15 cellular contexts compared by ENCODE assay signal in the genomic region with DNA sequence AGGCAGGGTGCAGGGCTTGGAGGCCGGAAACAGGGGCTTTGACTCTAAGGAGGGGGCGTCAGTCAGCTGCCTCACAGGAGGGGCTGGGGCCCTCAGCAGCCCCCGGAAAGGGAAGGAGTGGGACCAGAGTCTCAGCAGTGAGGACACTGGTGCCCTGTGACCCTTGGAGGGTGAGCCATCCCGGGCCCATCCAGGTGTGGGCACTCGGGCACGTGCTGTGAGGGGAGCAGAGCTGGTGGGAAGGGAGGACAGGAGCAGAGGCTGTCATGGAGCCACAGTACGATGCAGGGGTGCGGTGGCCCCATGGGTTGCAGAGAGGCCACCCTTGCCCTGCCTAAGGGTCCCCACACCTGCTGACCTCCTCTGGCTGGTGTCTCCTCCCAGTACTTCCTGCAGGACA. TPM values are rescaled to one million over a fixed set of nuclear protein-coding genes. Genes with fewer than 3 reads are reported as not detected.
A peak's percentile ranks its signal among the peaks of the same experiment; 100 is the strongest.
DNase-seq lines count a peak whose midpoint lies in the region; ATAC-seq, FAIRE-seq and TF ChIP-seq lines count a peak whose summit lies in the region.
"Had no signal": no experiment of that assay in that cellular context is flagged by ENCODE, and none has a peak within 500 bp of the region (broad histone marks: within the 10 kb centered on the region; RNA-seq: fewer than 3 reads in every experiment).

No MANE protein-coding gene starts in this region.

- no peak for TF ChIP-seq RAD21 in HepG2 (CRISPR knock-in tag; IDR thresholded peaks at IDR 0.05)

- no peak for TF ChIP-seq EP300 in HepG2 (IDR thresholded peaks at IDR 0.05; ENCODE audit: low read depth in 2 of 2, low read length in 2 of 2)
- TF ChIP-seq EP300 in HepG2 (CRISPR knock-in tag; IDR thresholded peaks at IDR 0.05; ENCODE audit: borderline replicate concordance), result no peak

- H3K79me2 ChIP-seq in HepG2 (ENCODE audit: insufficient read depth, low read length), result no peaks in the 10 kb centered on the region

- no peak overlapping the region for H3K4me3 Mint-ChIP-seq in Caco-2 (ENCODE audit: unreplicated experiment)
- no peak overlapping the region for H3K4me3 Mint-ChIP-seq in activated naive CD4-positive, alpha-beta T cell treated with anti-CD3 and anti-CD28 coated beads, Interleukin-2, amount 10 ng/mL, durations not matched to agents 7 days and 5 days
- H3K4me3 Mint-ChIP-seq: B cell; CD14-positive monocyte; CD8-positive, alpha-beta T cell had no signal

- peaks cover 95% of the 10 kb centered on the region for H3K9me3 Mint-ChIP-seq in Caco-2 (ENCODE audit: unreplicated experiment)
- peaks cover 92% of the 10 kb centered on the region for H3K9me3 Mint-ChIP-seq in activated naive CD4-positive, alpha-beta T cell treated with anti-CD3 and anti-CD28 coated beads, Interleukin-2, amount 10 ng/mL, durations not matched to agents 7 days and 5 days

- CTCF ChIA-PET in HepG2 (lab: Yijun Ruan, JAX; ENCODE audit: low intra/inter-chr PET ratio, low total read pairs), result no interaction called here
- CTCF ChIA-PET in Caco-2 (lab: Charles Lee), result interaction anchor here (0.5 kb wide), 1 partner anchor 23 kb away, joined by 4 read pairs; no protein-coding TSS in a partner anchor
- CTCF ChIA-PET in activated naive CD4-positive, alpha-beta T cell treated with anti-CD3 and anti-CD28 coated beads, Interleukin-2, amount 10 ng/mL, durations not matched to agents 7 days and 5 days (lab: Charles Lee), result no interaction called here

- H3K4me3 ChIP-seq in adipocyte (ENCODE audit: low read length), result peak overlapping the region; percentile 65
- H3K4me3 ChIP-seq in HepG2 (replicated peaks in 1 of 3; ENCODE audit: insufficient read depth in 1 of 3, low read depth in 2 of 3, low read length in 3 of 3), result no peak overlapping the region
- peak overlapping the region; percentile 10 for H3K4me3 ChIP-seq in rectal smooth muscle tissue (ENCODE audit: low read length)
- H3K4me3 ChIP-seq in Caco-2 (ENCODE audit: low read depth, low read length), result no peak overlapping the region
- H3K4me3 ChIP-seq: HAP-1 had no signal

- in situ Hi-C loops in HepG2 (cut with HindIII; ENCODE audit: extremely low pct_ligation_motif_present, low pct_unique_long_range_greater_than_20kb), result no loop called here

- H3K9ac ChIP-seq in adipocyte (ENCODE audit: low read length) (no peak overlapping the region), HepG2 (ENCODE audit: insufficient read depth, low read depth, low read length) (no peak overlapping the region), rectal smooth muscle tissue (ENCODE audit: low read length) (no peak overlapping the region)

- no TSS peak for BruUV-seq in HepG2 (replicated peaks; lab: Mats Ljungman, UMichigan)
- no TSS peak for BruUV-seq in Caco-2 (replicated peaks; lab: Mats Ljungman, UMichigan)

- WGBS in HepG2 (ENCODE audit: low lambda C conversion rate), result 96% methylated on average over 6 of the region's 8 CpGs

- no peak for TF ChIP-seq CTCF in HepG2 (CRISPR knock-in tag; IDR thresholded peaks at IDR 0.05)
- no peak for TF ChIP-seq CTCF in Caco-2 (IDR thresholded peaks at IDR 0.05; ENCODE audit: insufficient read depth in 1 of 2, low read depth in 1 of 2, low read length in 1 of 2, severe bottlenecking in 1 of 2, unreplicated experiment in 1 of 2)

- H3K27me3 ChIP-seq in adipocyte (replicated peaks; ENCODE audit: control insufficient read depth, insufficient read depth, low read length) (no peaks in the 10 kb centered on the region), HepG2 (ENCODE audit: control insufficient read depth in 1 of 2, insufficient read depth in 2 of 2, low read length in 2 of 2) (no peaks in the 10 kb centered on the region), rectal smooth muscle tissue (ENCODE audit: control insufficient read depth, insufficient read depth, low read length) (no peaks in the 10 kb centered on the region), Caco-2 (replicated peaks; ENCODE audit: control insufficient read depth, insufficient read depth, low read length) (no peaks in the 10 kb centered on the region)

- no peak overlapping the region for H3K27ac Mint-ChIP-seq in Caco-2 (ENCODE audit: unreplicated experiment)
- H3K27ac Mint-ChIP-seq in activated naive CD4-positive, alpha-beta T cell treated with anti-CD3 and anti-CD28 coated beads, Interleukin-2, amount 10 ng/mL, durations not matched to agents 7 days and 5 days, result no peak overlapping the region
- H3K27ac Mint-ChIP-seq: B cell; CD14-positive monocyte; CD8-positive, alpha-beta T cell had no signal

- no peaks in the 10 kb centered on the region for H4K20me1 ChIP-seq in HepG2 (ENCODE audit: insufficient read depth, low read length)

- H3K4me1 ChIP-seq in adipocyte (ENCODE audit: control insufficient read depth, insufficient read depth, low read length) (no peaks in the 10 kb centered on the region), HepG2 (ENCODE audit: insufficient read depth, low read length) (no peaks in the 10 kb centered on the region), rectal smooth muscle tissue (ENCODE audit: control insufficient read depth, insufficient read depth, low read length) (no peaks in the 10 kb centered on the region), Caco-2 (no peaks in the 10 kb centered on the region)
- H3K4me1 ChIP-seq: HAP-1 had no signal

- H2AFZ ChIP-seq in HepG2 (ENCODE audit: low read length), result no peak overlapping the region

- H3K36me3 ChIP-seq in adipocyte (ENCODE audit: control insufficient read depth, insufficient read depth, low read length, severe bottlenecking) (peaks cover 97% of the 10 kb centered on the region), HepG2 (replicated peaks in 1 of 2; ENCODE audit: control insufficient read depth in 1 of 2, insufficient read depth in 2 of 2, low read length in 2 of 2) (peaks cover 60 to 91% of the 10 kb centered on the region in 2 experiments), rectal smooth muscle tissue (ENCODE audit: control insufficient read depth, insufficient read depth, low read length) (peaks cover 73% of the 10 kb centered on the region), Caco-2 (ENCODE audit: control insufficient read depth, insufficient read depth, low read length) (peaks cover 27% of the 10 kb centered on the region)

- DNase-seq in adipocyte (ENCODE audit: low read depth) (no peak), HepG2 (ENCODE audit: low spot score) (no peak), NCI-H2107 (lab: John Stamatoyannopoulos, UW) (no peak), Caco-2 (no peak)
- no peak for DNase-seq in activated naive CD4-positive, alpha-beta T cell treated with anti-CD3 and anti-CD28 coated beads, Interleukin-2, amount 10 ng/mL, durations not matched to agents 7 days and 5 days
- DNase-seq: CD8-positive, alpha-beta T cell; DMS53; GF-D8 had no signal

- FAIRE-seq in HepG2 (lab: Jason Lieb, UNC), result no peak
- FAIRE-seq: A204.1, H1 had no signal

- intact Hi-C loops in HepG2 (cut with micrococcal nuclease; ENCODE audit: unreplicated experiment), result no loop called here
- intact Hi-C loops in Caco-2 (cut with micrococcal nuclease; ENCODE audit: unreplicated experiment), result no loop called here

- no peak for ATAC-seq in HepG2
- ATAC-seq in HG02981 (IDR thresholded peaks at IDR 0.05; ENCODE audit: unreplicated experiment), result no peak
- ATAC-seq: CD8-positive, alpha-beta T cell had no signal

- POLR2A ChIA-PET in HepG2 (lab: Yijun Ruan, JAX), result no interaction called here
- POLR2A ChIA-PET in Caco-2 (lab: Charles Lee), result no interaction called here

- H3K4me1 Mint-ChIP-seq in Caco-2 (ENCODE audit: low read depth, unreplicated experiment), result no peaks in the 10 kb centered on the region
- no peaks in the 10 kb centered on the region for H3K4me1 Mint-ChIP-seq in activated naive CD4-positive, alpha-beta T cell treated with anti-CD3 and anti-CD28 coated beads, Interleukin-2, amount 10 ng/mL, durations not matched to agents 7 days and 5 days
- H3K4me1 Mint-ChIP-seq: B cell, CD14-positive monocyte had no signal

- no peaks in the 10 kb centered on the region for H3K27me3 Mint-ChIP-seq in Caco-2 (ENCODE audit: insufficient read depth, unreplicated experiment)
- no peaks in the 10 kb centered on the region for H3K27me3 Mint-ChIP-seq in activated naive CD4-positive, alpha-beta T cell treated with anti-CD3 and anti-CD28 coated beads, Interleukin-2, amount 10 ng/mL, durations not matched to agents 7 days and 5 days
- H3K27me3 Mint-ChIP-seq: B cell had no signal

- peaks cover 89% of the 10 kb centered on the region for H3K36me3 Mint-ChIP-seq in Caco-2 (ENCODE audit: insufficient read depth, unreplicated experiment)
- peaks cover 99% of the 10 kb centered on the region for H3K36me3 Mint-ChIP-seq in activated naive CD4-positive, alpha-beta T cell treated with anti-CD3 and anti-CD28 coated beads, Interleukin-2, amount 10 ng/mL, durations not matched to agents 7 days and 5 days

- H3K27ac ChIP-seq in HepG2 (ENCODE audit: extremely low read length, insufficient read depth, low read length) (no peak overlapping the region), rectal smooth muscle tissue (ENCODE audit: low read depth, low read length) (no peak overlapping the region)

- no peak overlapping the region for H3K4me2 ChIP-seq in HepG2 (ENCODE audit: low read depth, low read length)

- peaks cover 100% of the 10 kb centered on the region for H3K9me3 ChIP-seq in adipocyte (ENCODE audit: control insufficient read depth, low read length)
- H3K9me3 ChIP-seq in HepG2 (ENCODE audit: low read length), result peaks cover 100% of the 10 kb centered on the region
- peaks cover 60% of the 10 kb centered on the region for H3K9me3 ChIP-seq in Caco-2

- TF ChIP-seq POLR2A in HepG2 (IDR thresholded peaks at IDR 0.05; ENCODE audit: insufficient read depth in 1 of 2, low read depth in 2 of 2, low read length in 2 of 2), result no peak

RNA-seq across cellular contexts. Expression of gene ZNF544, which starts 19.1 kb away (rescaled TPM):
- total RNA-seq in HepG2 (2016; rRNA removed; fragmentation: Illumina TruSeq; extraction: Trizol) (15.6 and 17.0 TPM in 2 replicates), Caco-2 (2022) (48.7 and 53.8 TPM in 2 replicates)
- total RNA-seq in HepG2 (2016; cell fraction: cytosol; rRNA removed; fragmentation: Illumina TruSeq; extraction: Trizol; ENCODE audit: low read depth), result 9.2 and 13.6 TPM in 2 replicates
- 17.3 and 19.7 TPM in 2 replicates for total RNA-seq in HepG2 (2016; cell fraction: insoluble cytoplasmic fraction; rRNA removed; fragmentation: Illumina TruSeq; extraction: Trizol)
- 21.1 and 22.3 TPM in 2 replicates for total RNA-seq in HepG2 (2016; cell fraction: membrane; rRNA removed; fragmentation: Illumina TruSeq; extraction: Trizol)
- 13.5 and 14.8 TPM in 2 replicates for total RNA-seq in HepG2 (2016; cell fraction: nucleus; rRNA removed; fragmentation: Illumina TruSeq; extraction: Trizol)
- polyA plus RNA-seq in HepG2 (2011; rRNA removed), result 13.1 and 14.7 TPM in 2 replicates
- 13.6 and 13.7 TPM in 2 replicates for polyA plus RNA-seq in HepG2 (2011; cell fraction: cytosol; rRNA removed)
- 12.5 and 16.5 TPM in 2 replicates for polyA plus RNA-seq in HepG2 (2011; cell fraction: nucleus; rRNA removed)
- 7.2 and 8.7 TPM in 2 replicates for polyA plus RNA-seq in HepG2 (2012)
- polyA plus RNA-seq in HepG2 (2016; cell fraction: cytosol; fragmentation: Illumina TruSeq; extraction: Trizol; ENCODE audit: low read depth), result 10.1 and 14.1 TPM in 2 replicates
- 15.7 and 16.9 TPM in 2 replicates for polyA plus RNA-seq in HepG2 (2016; cell fraction: insoluble cytoplasmic fraction; fragmentation: Illumina TruSeq; extraction: Trizol; ENCODE audit: low read depth)
- 9.4 and 15.6 TPM in 2 replicates for polyA plus RNA-seq in HepG2 (2016; cell fraction: membrane; fragmentation: Illumina TruSeq; extraction: Trizol; ENCODE audit: low read depth)
- polyA plus RNA-seq in HepG2 (2016; cell fraction: nucleus; fragmentation: Illumina TruSeq; extraction: Trizol; ENCODE audit: insufficient read depth, low read depth), result 11.7 and 14.4 TPM in 2 replicates
- polyA minus RNA-seq in HepG2 (2011; rRNA and poly(A)+ RNA removed; ENCODE audit: low replicate concordance), result 15.6 and 69.8 TPM in 2 replicates
- polyA minus RNA-seq in HepG2 (2011; cell fraction: cytosol; rRNA and poly(A)+ RNA removed), result 7.8 and 10.6 TPM in 2 replicates
- 28.8 and 29.2 TPM in 2 replicates for polyA minus RNA-seq in HepG2 (2011; cell fraction: nucleus; rRNA and poly(A)+ RNA removed)

RNA-seq across cellular contexts. Expression of gene ZNF274, which starts 26.7 kb away (rescaled TPM):
- total RNA-seq in HepG2 (2016; rRNA removed; fragmentation: Illumina TruSeq; extraction: Trizol), result 17.0 and 23.0 TPM in 2 replicates
- 5.1 and 6.0 TPM in 2 replicates for total RNA-seq in HepG2 (2016; cell fraction: cytosol; rRNA removed; fragmentation: Illumina TruSeq; extraction: Trizol; ENCODE audit: low read depth)
- total RNA-seq in HepG2 (2016; cell fraction: insoluble cytoplasmic fraction; rRNA removed; fragmentation: Illumina TruSeq; extraction: Trizol), result 18.4 and 20.3 TPM in 2 replicates
- 10.2 and 11.1 TPM in 2 replicates for total RNA-seq in HepG2 (2016; cell fraction: membrane; rRNA removed; fragmentation: Illumina TruSeq; extraction: Trizol)
- total RNA-seq in HepG2 (2016; cell fraction: nucleus; rRNA removed; fragmentation: Illumina TruSeq; extraction: Trizol), result 25.3 and 28.4 TPM in 2 replicates
- polyA plus RNA-seq in HepG2 (2011; rRNA removed), result 16.1 and 21.0 TPM in 2 replicates
- 13.9 and 15.9 TPM in 2 replicates for polyA plus RNA-seq in HepG2 (2011; cell fraction: cytosol; rRNA removed)
- 35.9 and 43.6 TPM in 2 replicates for polyA plus RNA-seq in HepG2 (2011; cell fraction: nucleus; rRNA removed)
- 15.5 and 19.8 TPM in 2 replicates for polyA plus RNA-seq in HepG2 (2012)
- polyA plus RNA-seq in HepG2 (2016; cell fraction: cytosol; fragmentation: Illumina TruSeq; extraction: Trizol; ENCODE audit: low read depth), result 1.7 and 1.9 TPM in 2 replicates
- polyA plus RNA-seq in HepG2 (2016; cell fraction: insoluble cytoplasmic fraction; fragmentation: Illumina TruSeq; extraction: Trizol; ENCODE audit: low read depth), result 13.2 and 15.6 TPM in 2 replicates
- 3.7 and 4.5 TPM in 2 replicates for polyA plus RNA-seq in HepG2 (2016; cell fraction: membrane; fragmentation: Illumina TruSeq; extraction: Trizol; ENCODE audit: low read depth)
- polyA plus RNA-seq in HepG2 (2016; cell fraction: nucleus; fragmentation: Illumina TruSeq; extraction: Trizol; ENCODE audit: insufficient read depth, low read depth), result 38.7 and 40.7 TPM in 2 replicates
- polyA minus RNA-seq in HepG2 (2011; rRNA and poly(A)+ RNA removed; ENCODE audit: low replicate concordance), result 20.7 and 49.1 TPM in 2 replicates
- 7.5 and 9.9 TPM in 2 replicates for polyA minus RNA-seq in HepG2 (2011; cell fraction: cytosol; rRNA and poly(A)+ RNA removed)
- 43.8 and 44.7 TPM in 2 replicates for polyA minus RNA-seq in HepG2 (2011; cell fraction: nucleus; rRNA and poly(A)+ RNA removed)
- 19.9 and 21.6 TPM in 2 replicates for total RNA-seq in Caco-2 (2022)

RNA-seq across cellular contexts. Expression of gene ZNF329, which starts 59.0 kb away (rescaled TPM):
- total RNA-seq in HepG2 (2016; rRNA removed; fragmentation: Illumina TruSeq; extraction: Trizol) (9.6 and 11.4 TPM in 2 replicates), Caco-2 (2022) (4.4 and 5.4 TPM in 2 replicates)
- total RNA-seq in HepG2 (2016; cell fraction: cytosol; rRNA removed; fragmentation: Illumina TruSeq; extraction: Trizol; ENCODE audit: low read depth), result 3.2 and 3.3 TPM in 2 replicates
- 8.8 and 10.9 TPM in 2 replicates for total RNA-seq in HepG2 (2016; cell fraction: insoluble cytoplasmic fraction; rRNA removed; fragmentation: Illumina TruSeq; extraction: Trizol)
- 6.3 and 7.1 TPM in 2 replicates for total RNA-seq in HepG2 (2016; cell fraction: membrane; rRNA removed; fragmentation: Illumina TruSeq; extraction: Trizol)
- 4.4 and 7.0 TPM in 2 replicates for total RNA-seq in HepG2 (2016; cell fraction: nucleus; rRNA removed; fragmentation: Illumina TruSeq; extraction: Trizol)
- 3.8 and 4.6 TPM in 2 replicates for polyA plus RNA-seq in HepG2 (2011; rRNA removed)
- 2.2 and 4.1 TPM in 2 replicates for polyA plus RNA-seq in HepG2 (2011; cell fraction: cytosol; rRNA removed)
- 1.9 and 2.6 TPM in 2 replicates for polyA plus RNA-seq in HepG2 (2011; cell fraction: nucleus; rRNA removed)
- 4.6 and 5.2 TPM in 2 replicates for polyA plus RNA-seq in HepG2 (2012)
- 0.80 and 1.1 TPM in 2 replicates for polyA plus RNA-seq in HepG2 (2016; cell fraction: cytosol; fragmentation: Illumina TruSeq; extraction: Trizol; ENCODE audit: low read depth)
- polyA plus RNA-seq in HepG2 (2016; cell fraction: insoluble cytoplasmic fraction; fragmentation: Illumina TruSeq; extraction: Trizol; ENCODE audit: low read depth), result 7.3 and 7.6 TPM in 2 replicates
- 3.3 and 3.9 TPM in 2 replicates for polyA plus RNA-seq in HepG2 (2016; cell fraction: membrane; fragmentation: Illumina TruSeq; extraction: Trizol; ENCODE audit: low read depth)
- 6.0 and 7.0 TPM in 2 replicates for polyA plus RNA-seq in HepG2 (2016; cell fraction: nucleus; fragmentation: Illumina TruSeq; extraction: Trizol; ENCODE audit: insufficient read depth, low read depth)
- 1.8 and 3.5 TPM in 2 replicates for polyA minus RNA-seq in HepG2 (2011; rRNA and poly(A)+ RNA removed; ENCODE audit: low replicate concordance)
- polyA minus RNA-seq in HepG2 (2011; cell fraction: cytosol; rRNA and poly(A)+ RNA removed), result 3.0 and 4.4 TPM in 2 replicates
- 3.5 and 7.2 TPM in 2 replicates for polyA minus RNA-seq in HepG2 (2011; cell fraction: nucleus; rRNA and poly(A)+ RNA removed)

Comparison
In these comparisons a context has a peak if more than half of its experiments do, and no peak if none do; other contexts are left out.
1. H3K4me3 ChIP-seq: peak in adipocyte (single experiment) and rectal smooth muscle tissue (single experiment); none in HepG2 (0 of 3) and Caco-2 (single experiment).